1 cellular context compared by ENCODE assay signal in genomic region chr3:37974121-37974927, GRCh38.
TF ChIP-seq lines count a peak whose summit lies in the region.

No MANE protein-coding gene starts in this region.

TF ChIP-seq in HCT116, 20 proteins besides CTCF, POLR2A, EP300 and RAD21 (continued from another document):
- TF ChIP-seq REST (IDR thresholded peaks at IDR 0.05; ENCODE audit: low read depth) (no peak), POLR2AphosphoS5 (IDR thresholded peaks at IDR 0.05; ENCODE audit: low read depth, low read length) (no peak), ZFX (IDR thresholded peaks at IDR 0.05) (no peak), TCF7L2 (IDR thresholded peaks at IDR 0.05; ENCODE audit: borderline replicate concordance, extremely low read depth, insufficient read depth, insufficient read length) (no peak), JUND (IDR thresholded peaks at IDR 0.05) (no peak), SP1 (IDR thresholded peaks at IDR 0.05; ENCODE audit: low read depth) (no peak), EGR1 (IDR thresholded peaks at IDR 0.05; ENCODE audit: low read depth) (no peak), CEBPB (IDR thresholded peaks at IDR 0.05; ENCODE audit: low read depth) (no peak), ZNF274 (IDR thresholded peaks at IDR 0.05; ENCODE audit: low read depth, low read length) (no peak), EZH2phosphoT487 (IDR thresholded peaks at IDR 0.05; ENCODE audit: borderline replicate concordance) (no peak), EZH2 (IDR thresholded peaks at IDR 0.05) (no peak), MAX (IDR thresholded peaks at IDR 0.05) (no peak), CBX3 (IDR thresholded peaks at IDR 0.05; ENCODE audit: low read depth) (no peak)
